8 cellular contexts compared by ENCODE assay signal in the genomic region with DNA sequence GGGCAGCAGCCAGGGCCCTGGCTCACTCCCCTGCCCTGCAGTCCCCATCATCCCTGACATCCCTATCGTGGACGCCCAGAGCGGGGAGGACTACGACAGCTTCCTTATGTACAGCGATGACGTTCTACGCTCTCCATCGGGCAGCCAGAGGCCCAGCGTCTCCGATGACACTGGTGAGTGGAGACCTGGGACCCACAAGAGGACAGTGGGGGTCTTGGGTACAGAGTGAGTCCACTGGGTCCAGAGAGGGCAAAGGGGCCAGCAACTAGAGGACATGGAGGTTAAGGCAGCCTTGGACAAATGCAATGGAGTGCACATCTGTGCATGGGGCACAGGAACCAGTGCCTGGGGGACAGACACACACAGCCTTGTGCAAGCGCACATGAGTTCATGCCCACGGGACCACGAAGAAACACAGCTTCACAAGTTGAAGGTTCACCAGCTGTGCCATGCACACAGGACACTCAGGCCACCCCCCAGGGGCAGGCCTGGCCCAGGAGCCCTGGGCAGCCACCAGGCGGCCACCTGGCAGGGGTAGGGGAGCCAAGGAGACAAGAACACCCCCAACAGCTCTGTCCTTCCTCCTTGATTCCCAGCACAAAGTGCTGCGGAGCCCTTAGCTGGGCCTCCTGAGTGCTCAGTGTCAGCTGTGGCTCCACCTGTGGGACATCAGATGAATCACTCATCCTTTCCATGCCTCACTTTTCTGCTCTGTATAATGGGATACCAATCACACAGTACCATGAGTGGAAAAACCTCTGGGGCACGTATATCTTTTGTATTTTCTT. TPM values are rescaled to one million over a fixed set of nuclear protein-coding genes. Genes with fewer than 3 reads are reported as not detected.
DNase-seq lines count a peak whose midpoint lies in the region; ATAC-seq and TF ChIP-seq lines count a peak whose summit lies in the region.

No MANE protein-coding gene starts in this region.

- H3K9ac ChIP-seq in NT2/D1 (ENCODE audit: insufficient read length, low read depth), result peak overlapping the region; percentile 70

- no peaks in the 10 kb centered on the region for H3K9me3 Mint-ChIP-seq in stimulated activated naive CD8-positive, alpha-beta T cell treated with anti-CD3 and anti-CD28 coated beads, Interleukin-15, Interleukin-2, amounts not matched to agents 100 ng/mL and 50 ng/mL, for 24 hours

- intact Hi-C loops in Right ventricle myocardium inferior (cut with DNase I), result loop anchor here (10.0 kb wide), 1 partner anchor 328 kb away; no protein-coding TSS in a partner anchor
- intact Hi-C loops in dorsolateral prefrontal cortex (cut with DNase I), result loop anchor here (10.0 kb wide), 2 partner anchors 328 to 338 kb away; no protein-coding TSS in a partner anchor

- H3K4me3 Mint-ChIP-seq in stimulated activated naive CD8-positive, alpha-beta T cell treated with anti-CD3 and anti-CD28 coated beads, Interleukin-15, Interleukin-2, amounts not matched to agents 100 ng/mL and 50 ng/mL, for 24 hours, result peak overlapping the region; percentile 58

- TF ChIP-seq CTCF in right atrium auricular region (IDR thresholded peaks at IDR 0.05) (no peak), dorsolateral prefrontal cortex (IDR thresholded peaks at IDR 0.05 in 54 of 56, conservative IDR thresholded peaks at IDR 0.05 in 2 of 56; ENCODE audit: low read depth in 1 of 56, partially characterized antibody in 56 of 56) (peak in 2 of 56 donors; percentile 6 to 13)

- H3K27me3 Mint-ChIP-seq in stimulated activated naive CD8-positive, alpha-beta T cell treated with anti-CD3 and anti-CD28 coated beads, Interleukin-15, Interleukin-2, amounts not matched to agents 100 ng/mL and 50 ng/mL, for 24 hours, result no peaks in the 10 kb centered on the region

- peaks cover 13% of the 10 kb centered on the region for H3K4me1 Mint-ChIP-seq in stimulated activated naive CD8-positive, alpha-beta T cell treated with anti-CD3 and anti-CD28 coated beads, Interleukin-15, Interleukin-2, amounts not matched to agents 100 ng/mL and 50 ng/mL, for 24 hours (ENCODE audit: low read depth)

- H3K9me3 ChIP-seq in right atrium auricular region, result no peaks in the 10 kb centered on the region
- no peaks in the 10 kb centered on the region for H3K9me3 ChIP-seq in NT2/D1 (ENCODE audit: insufficient read depth, low read length)

- H3K36me3 ChIP-seq in right atrium auricular region (no peaks in the 10 kb centered on the region), NT2/D1 (ENCODE audit: insufficient read depth, insufficient read length, low read length) (peaks cover under 1% of the 10 kb centered on the region)

- no peaks in the 10 kb centered on the region for H3K36me3 Mint-ChIP-seq in stimulated activated naive CD8-positive, alpha-beta T cell treated with anti-CD3 and anti-CD28 coated beads, Interleukin-15, Interleukin-2, amounts not matched to agents 100 ng/mL and 50 ng/mL, for 24 hours (ENCODE audit: low read depth)

- peaks cover 0 to 27% of the 10 kb centered on the region in 2 donors for H3K4me1 ChIP-seq in right atrium auricular region
- peaks cover 19% of the 10 kb centered on the region for H3K4me1 ChIP-seq in NT2/D1 (ENCODE audit: insufficient read depth, insufficient read length)

- H3K27me3 ChIP-seq in right atrium auricular region (no peaks in the 10 kb centered on the region), NT2/D1 (ENCODE audit: insufficient read depth, insufficient read length) (no peaks in the 10 kb centered on the region), dorsolateral prefrontal cortex (no peaks in the 10 kb centered on the region)

- H3K27ac Mint-ChIP-seq in stimulated activated naive CD8-positive, alpha-beta T cell treated with anti-CD3 and anti-CD28 coated beads, Interleukin-15, Interleukin-2, amounts not matched to agents 100 ng/mL and 50 ng/mL, for 24 hours, result peak overlapping the region; percentile 63

- DNase-seq in Right ventricle myocardium inferior (ENCODE audit: missing footprints) (peak; percentile 39), right atrium auricular region (ENCODE audit: low spot score) (no peak), NT2/D1 (ENCODE audit: low read depth, low spot score) (no peak), dorsolateral prefrontal cortex (no peak), NOMO-1 (lab: John Stamatoyannopoulos, UW; ENCODE audit: unreplicated experiment in 2 of 2) (no peak), GM19238 (ENCODE audit: insufficient read length, low spot score) (no peak)
- DNase-seq in stimulated activated CD4-positive, alpha-beta T cell treated with anti-CD3 and anti-CD28 coated beads, Interleukin-2, amount 100 ng/mL, for 48 hours, result no peak

- ATAC-seq in Right ventricle myocardium inferior, result no peak

- H3K27ac ChIP-seq in right atrium auricular region (no peak overlapping the region), dorsolateral prefrontal cortex (peak overlapping the region in 39 of 59 donors; percentile 3 to 88 (median 72))

- H3K4me3 ChIP-seq in right atrium auricular region (no peak overlapping the region), NT2/D1 (ENCODE audit: insufficient read length, low read depth) (no peak overlapping the region), dorsolateral prefrontal cortex (peak overlapping the region in 4 of 59 donors; percentile 50 to 65 (median 64))

RNA-seq across cellular contexts. Expression of a gene that starts 12.4 kb away (rescaled TPM):
- 23.8 TPM for total RNA-seq in Right ventricle myocardium inferior
- 10 to 100 TPM; 19.6 to 21.0 TPM for total RNA-seq in right atrium auricular region
- total RNA-seq in dorsolateral prefrontal cortex, result 10 to 100 TPM in 114 of 120 experiments, 1 to 10 TPM in 6; 6.0 to 32.0 (median 16.1) TPM

RNA-seq across cellular contexts. Expression of a gene that starts 31.3 kb away (rescaled TPM):
- total RNA-seq in Right ventricle myocardium inferior (7.5 TPM), right atrium auricular region (10 to 100 TPM; 11.1 to 37.5 TPM), dorsolateral prefrontal cortex (100 to 1,000 TPM in 39 of 120 experiments, 10 to 100 TPM in 81; 27.8 to 292 (median 83.1) TPM)

RNA-seq across cellular contexts. Expression of a gene that starts 32.0 kb away (rescaled TPM):
- 16.0 TPM for total RNA-seq in Right ventricle myocardium inferior
- total RNA-seq in right atrium auricular region, result 10 to 100 TPM; 18.8 to 25.3 TPM
- total RNA-seq in dorsolateral prefrontal cortex, result 10 to 100 TPM; 20.6 to 51.6 (median 29.4) TPM

Comparison
In these comparisons a context has a peak if more than half of its experiments do, and no peak if none do; other contexts are left out.
1. H3K27ac ChIP-seq: peak in dorsolateral prefrontal cortex (39 of 59); none in right atrium auricular region (0 of 2).